1 cellular context compared by ENCODE assay signal in the genomic region with DNA sequence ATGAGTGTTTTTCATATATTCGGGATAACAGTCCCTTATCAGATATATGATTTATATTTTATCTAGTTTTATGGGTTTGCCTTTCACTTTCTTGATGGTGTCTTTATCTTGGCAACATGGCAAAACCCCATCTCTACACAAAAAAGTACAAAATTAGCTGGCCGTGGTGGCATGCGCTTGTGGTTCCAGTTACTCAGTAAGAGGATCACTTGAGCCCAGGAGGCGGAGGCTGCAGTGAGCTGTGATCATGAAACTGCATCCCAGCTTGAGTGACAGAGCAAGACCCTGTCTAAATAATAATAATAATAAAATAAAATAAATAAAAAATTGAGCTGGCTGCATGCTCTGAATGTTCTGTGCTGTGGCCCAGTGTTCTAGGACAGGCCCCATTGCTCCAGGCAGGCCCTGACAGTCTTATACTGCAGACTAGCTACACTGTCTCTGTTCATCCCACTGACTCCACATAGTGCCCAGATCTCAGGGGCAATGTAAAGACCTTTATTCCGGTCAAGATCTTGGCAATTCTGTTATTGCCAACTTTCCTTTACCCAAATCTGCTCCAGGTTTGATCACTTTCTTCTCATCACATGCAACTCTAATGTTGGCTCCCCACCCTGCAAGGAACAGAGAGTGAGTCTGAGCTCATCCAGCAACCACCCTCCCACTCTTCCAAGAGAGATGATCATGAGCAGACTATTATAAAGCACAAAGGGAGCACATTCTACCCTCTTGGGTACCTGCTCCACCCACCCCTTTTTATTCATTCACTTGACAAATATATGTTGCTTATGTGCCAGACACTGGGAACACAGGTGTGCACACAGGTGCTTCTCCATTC.
TF ChIP-seq lines count a peak whose summit lies in the region.

No MANE protein-coding gene starts in this region.

TF ChIP-seq in WTC11, 78 proteins besides CTCF, POLR2A, EP300 and RAD21 (continued from another document):
- TF ChIP-seq ZNF281 (CRISPR knock-in tag; IDR thresholded peaks at IDR 0.05), result no peak
TF ChIP-seq in WTC11: peak in this region for 4.
